Comparison of ENCODE assay signal across 21 cellular contexts in genomic region chr1:187032982-187033705, GRCh38.
DNase-seq lines count a peak whose midpoint lies in the region; FAIRE-seq and TF ChIP-seq lines count a peak whose summit lies in the region.
"Had no signal": no experiment of that assay in that cellular context is flagged by ENCODE, and none has a peak within 500 bp of the region (broad histone marks: within the 10 kb centered on the region; RNA-seq: fewer than 3 reads in every experiment).

No MANE protein-coding gene starts in this region.

- intact Hi-C loops in MCF 10A (cut with micrococcal nuclease) (no loop called here), mammary epithelial cell (cut with micrococcal nuclease) (no loop called here)
- intact Hi-C loops in activated T-helper 1 cell treated with anti-CD3 and anti-CD28 coated beads, Interleukin-12 subunit alpha, Interleukin-12 subunit beta, Interleukin-2, Interleukin-4 antibody, amounts not matched to agents 30 ng/mL and 10 ng/mL and 1 ng/mL, durations not matched to agents 14 hours and 24 hours and 36 hours (cut with micrococcal nuclease) = no loop called here

- no TSS peak for BruUV-seq in MCF 10A (replicated peaks; lab: Mats Ljungman, UMichigan)
- BruUV-seq in mammary epithelial cell (replicated peaks; lab: Mats Ljungman, UMichigan) = no TSS peak

- H4K20me1 ChIP-seq in mammary epithelial cell (ENCODE audit: insufficient read depth, low read length) = no peaks in the 10 kb centered on the region
- H4K20me1 ChIP-seq in MM.1S (ENCODE audit: insufficient read depth, low read length) = no peaks in the 10 kb centered on the region

- no peaks in the 10 kb centered on the region for H3K4me1 Mint-ChIP-seq in MCF 10A (ENCODE audit: insufficient read depth, unreplicated experiment)
- no peaks in the 10 kb centered on the region for H3K4me1 Mint-ChIP-seq in activated T-helper 1 cell treated with anti-CD3 and anti-CD28 coated beads, Interleukin-12 subunit alpha, Interleukin-12 subunit beta, Interleukin-2, Interleukin-4 antibody, amounts not matched to agents 30 ng/mL and 10 ng/mL and 1 ng/mL, durations not matched to agents 14 hours and 24 hours and 36 hours (ENCODE audit: low read depth)

- H3K4me3 ChIP-seq in mammary epithelial cell (replicated peaks in 1 of 3; ENCODE audit: insufficient read depth in 1 of 3, low read depth in 2 of 3, low read length in 3 of 3) (no peak overlapping the region), MM.1S (ENCODE audit: low read length) (peak overlapping the region; percentile 9; the same call in 1 of the 2 replicates), bronchial epithelial cell (ENCODE audit: low read depth, low read length) (no peak overlapping the region)
- H3K4me3 ChIP-seq: heart right ventricle had no signal

- dilution Hi-C loops in mammary epithelial cell (cut with HindIII; ENCODE audit: low sequenced_read_pairs) = no loop called here

- H3K9ac ChIP-seq in mammary epithelial cell (ENCODE audit: insufficient read depth, low read length) (no peak overlapping the region), MM.1S (ENCODE audit: low read length) (peak overlapping the region; percentile 18; the same call in 1 of the 2 replicates)

- FAIRE-seq in bronchial epithelial cell (lab: Jason Lieb, UNC) (no peak), RCC 7860 (lab: Jason Lieb, UNC) (no peak)
- FAIRE-seq: urothelium cell line had no signal

- H3K9me3 ChIP-seq in mammary epithelial cell (replicated peaks; ENCODE audit: insufficient read depth, low read length) = no peaks in the 10 kb centered on the region
- H3K9me3 ChIP-seq in MM.1S (replicated peaks; ENCODE audit: insufficient read depth, low read length) = no peaks in the 10 kb centered on the region

- 77% methylated on average over 4 of the region's 4 CpGs for WGBS in mammary epithelial cell (ENCODE audit: low coverage, missing lambda C conversion rate)

- H3K4me3 Mint-ChIP-seq in MCF 10A (ENCODE audit: unreplicated experiment) = no peak overlapping the region
- no peak overlapping the region for H3K4me3 Mint-ChIP-seq in activated T-helper 1 cell treated with anti-CD3 and anti-CD28 coated beads, Interleukin-12 subunit alpha, Interleukin-12 subunit beta, Interleukin-2, Interleukin-4 antibody, amounts not matched to agents 30 ng/mL and 10 ng/mL and 1 ng/mL, durations not matched to agents 14 hours and 24 hours and 36 hours
- H3K4me3 Mint-ChIP-seq: activated naive CD4-positive, alpha-beta T cell treated with anti-CD3 and anti-CD28 coated beads for 36 hours; effector memory CD8-positive, alpha-beta T cell had no signal

- no peaks in the 10 kb centered on the region for H3K9me2 ChIP-seq in MM.1S (replicated peaks; ENCODE audit: insufficient read depth, low read length)

- DNase-seq in MCF 10A (ENCODE audit: unreplicated experiment) (peak; percentile 50), mammary epithelial cell (no peak), MM.1S (no peak), bronchial epithelial cell (ENCODE audit: low read depth) (peak; percentile 52), RCC 7860 (ENCODE audit: low spot score) (no peak), HT-29 (ENCODE audit: low spot score) (no peak), NCI-H2029 treated with DMSO at 0.1 percent for 48 hours (lab: John Stamatoyannopoulos, UW) (no peak)
- DNase-seq in activated T-helper 1 cell treated with anti-CD3 and anti-CD28 coated beads, Interleukin-12 subunit alpha, Interleukin-12 subunit beta, Interleukin-2, Interleukin-4 antibody, amounts not matched to agents 30 ng/mL and 10 ng/mL and 1 ng/mL, durations not matched to agents 14 hours and 24 hours and 36 hours (ENCODE audit: low spot score) = no peak
- DNase-seq: activated CD4-positive, alpha-beta T cell treated with anti-CD3 and anti-CD28 coated beads, Interleukin-2, amount 50 U/mL, for 4 hours; activated naive CD4-positive, alpha-beta T cell treated with anti-CD3 and anti-CD28 coated beads for 36 hours; anterior cingulate cortex; effector memory CD8-positive, alpha-beta T cell; heart right ventricle; left ventricle myocardium superior; NCI-H1694; NCI-H82; stimulated activated CD8-positive, alpha-beta memory T cell treated with anti-CD3 and anti-CD28 coated beads, Interleukin-4, amount 100 ng/mL, for 48 hours; T-helper 1 cell had no signal

- POLR2A ChIA-PET in MCF 10A (lab: Yijun Ruan, JAX) = no interaction called here

- H3K36me3 ChIP-seq in mammary epithelial cell (ENCODE audit: insufficient read depth, low read length) (no peaks in the 10 kb centered on the region), MM.1S (replicated peaks; ENCODE audit: insufficient read depth, low read length) (no peaks in the 10 kb centered on the region), bronchial epithelial cell (ENCODE audit: control insufficient read depth, insufficient read depth, low read length) (no peaks in the 10 kb centered on the region)
- H3K36me3 ChIP-seq: heart right ventricle had no signal

- H3K27ac ChIP-seq in mammary epithelial cell (ENCODE audit: insufficient read depth, low read depth, low read length) (no peak overlapping the region), MM.1S (ENCODE audit: low read length) (peak overlapping the region; percentile 81)
- H3K27ac ChIP-seq: C4-2B, heart right ventricle, VCaP had no signal

- H3K4me2 ChIP-seq in mammary epithelial cell (ENCODE audit: insufficient read depth, low read depth, low read length) = no peak overlapping the region
- H3K4me2 ChIP-seq in MM.1S (ENCODE audit: low read depth, low read length) = peak overlapping the region; percentile 42

- H3K36me3 Mint-ChIP-seq in MCF 10A (ENCODE audit: insufficient read depth, unreplicated experiment) = no peaks in the 10 kb centered on the region
- H3K36me3 Mint-ChIP-seq in activated T-helper 1 cell treated with anti-CD3 and anti-CD28 coated beads, Interleukin-12 subunit alpha, Interleukin-12 subunit beta, Interleukin-2, Interleukin-4 antibody, amounts not matched to agents 30 ng/mL and 10 ng/mL and 1 ng/mL, durations not matched to agents 14 hours and 24 hours and 36 hours (ENCODE audit: low read depth) = no peaks in the 10 kb centered on the region

- H3F3A ChIP-seq in MM.1S (ENCODE audit: insufficient read depth, low read length) = peaks cover 20% of the 10 kb centered on the region

- H3K79me2 ChIP-seq in mammary epithelial cell (ENCODE audit: insufficient read depth, low read length) (no peaks in the 10 kb centered on the region), MM.1S (ENCODE audit: low read length) (no peaks in the 10 kb centered on the region)

- H2AFZ ChIP-seq in mammary epithelial cell (ENCODE audit: low read depth, low read length) (no peak overlapping the region), MM.1S (ENCODE audit: low read length) (peak overlapping the region; percentile 39)

- H3K9me3 Mint-ChIP-seq in MCF 10A (ENCODE audit: unreplicated experiment) = peaks cover 12% of the 10 kb centered on the region
- peaks cover 4% of the 10 kb centered on the region for H3K9me3 Mint-ChIP-seq in activated T-helper 1 cell treated with anti-CD3 and anti-CD28 coated beads, Interleukin-12 subunit alpha, Interleukin-12 subunit beta, Interleukin-2, Interleukin-4 antibody, amounts not matched to agents 30 ng/mL and 10 ng/mL and 1 ng/mL, durations not matched to agents 14 hours and 24 hours and 36 hours

- CTCF ChIA-PET in MCF 10A (lab: Yijun Ruan, JAX) (interaction anchor here (0.6 to 2.4 kb wide), 3 partner anchors 18 to 698 kb away, joined by 4 to 10 read pairs (median 5); no protein-coding TSS in a partner anchor), mammary epithelial cell (lab: Charles Lee; ENCODE audit: low non-redundant PET) (no interaction called here)

- H3K27me3 ChIP-seq in mammary epithelial cell (ENCODE audit: insufficient read depth, low read length) (peaks cover 1% of the 10 kb centered on the region), MM.1S (replicated peaks; ENCODE audit: insufficient read depth, low read length) (no peaks in the 10 kb centered on the region), bronchial epithelial cell (ENCODE audit: control insufficient read depth, insufficient read depth, low read length) (no peaks in the 10 kb centered on the region)
- H3K27me3 ChIP-seq: heart right ventricle had no signal

- H3K27ac Mint-ChIP-seq in MCF 10A (ENCODE audit: low read depth, unreplicated experiment) = no peak overlapping the region
- no peak overlapping the region for H3K27ac Mint-ChIP-seq in activated T-helper 1 cell treated with anti-CD3 and anti-CD28 coated beads, Interleukin-12 subunit alpha, Interleukin-12 subunit beta, Interleukin-2, Interleukin-4 antibody, amounts not matched to agents 30 ng/mL and 10 ng/mL and 1 ng/mL, durations not matched to agents 14 hours and 24 hours and 36 hours
- H3K27ac Mint-ChIP-seq: activated naive CD4-positive, alpha-beta T cell treated with anti-CD3 and anti-CD28 coated beads for 36 hours; effector memory CD8-positive, alpha-beta T cell had no signal

- TF ChIP-seq CTCF in MCF 10A (IDR thresholded peaks at IDR 0.05; ENCODE audit: unreplicated experiment) (no peak), mammary epithelial cell (conservative IDR thresholded peaks at IDR 0.05 in 1 of 2, IDR thresholded peaks at IDR 0.05 in 1 of 2; ENCODE audit: extremely low read depth in 1 of 2, insufficient read depth in 1 of 2, low read depth in 1 of 2, low read length in 2 of 2) (no peak), MM.1S (IDR thresholded peaks at IDR 0.05; ENCODE audit: low read length) (no peak), bronchial epithelial cell (IDR thresholded peaks at IDR 0.05; ENCODE audit: insufficient read depth, low read length, severe bottlenecking) (no peak)

- in situ Hi-C loops in mammary epithelial cell (cut with MboI; ENCODE audit: low sequenced_read_pairs in 2 of 2) = no loop called here

- no peaks in the 10 kb centered on the region for H3K27me3 Mint-ChIP-seq in MCF 10A (ENCODE audit: insufficient read depth, unreplicated experiment)
- H3K27me3 Mint-ChIP-seq in activated T-helper 1 cell treated with anti-CD3 and anti-CD28 coated beads, Interleukin-12 subunit alpha, Interleukin-12 subunit beta, Interleukin-2, Interleukin-4 antibody, amounts not matched to agents 30 ng/mL and 10 ng/mL and 1 ng/mL, durations not matched to agents 14 hours and 24 hours and 36 hours (ENCODE audit: insufficient read depth) = no peaks in the 10 kb centered on the region
- H3K27me3 Mint-ChIP-seq: effector memory CD8-positive, alpha-beta T cell had no signal

- H3K4me1 ChIP-seq in mammary epithelial cell (ENCODE audit: insufficient read depth, low read length) (no peaks in the 10 kb centered on the region), MM.1S (ENCODE audit: low read length) (peaks cover 44% of the 10 kb centered on the region)
- H3K4me1 ChIP-seq: heart right ventricle had no signal

Comparison
In these comparisons a context has a peak if more than half of its experiments do, and no peak if none do; other contexts are left out.
1. DNase-seq: peak in MCF 10A (single experiment) and bronchial epithelial cell (single experiment); none in mammary epithelial cell (single experiment), MM.1S (single experiment), activated T-helper 1 cell treated with anti-CD3 and anti-CD28 coated beads, Interleukin-12 subunit alpha, Interleukin-12 subunit beta, Interleukin-2, Interleukin-4 antibody, amounts not matched to agents 30 ng/mL and 10 ng/mL and 1 ng/mL, durations not matched to agents 14 hours and 24 hours and 36 hours (single experiment), RCC 7860 (single experiment), HT-29 (single experiment) and NCI-H2029 treated with DMSO at 0.1 percent for 48 hours (single experiment).